In genomic region chr3:144556392-144556791, GRCh38 we compare ENCODE assay signal across 13 cellular contexts.
DNase-seq lines count a peak whose midpoint lies in the region; ATAC-seq and TF ChIP-seq lines count a peak whose summit lies in the region.
"Had no signal": no experiment of that assay in that cellular context is flagged by ENCODE, and none has a peak within 500 bp of the region (broad histone marks: within the 10 kb centered on the region; RNA-seq: fewer than 3 reads in every experiment).

No MANE protein-coding gene starts in this region.

- H3K27ac Mint-ChIP-seq in activated CD8-positive, alpha-beta memory T cell treated with anti-CD3 and anti-CD28 coated beads, Interleukin-2, amount 10 ng/mL, durations not matched to agents 7 days and 5 days = no peak overlapping the region

- no peaks in the 10 kb centered on the region for H3K36me3 Mint-ChIP-seq in activated CD8-positive, alpha-beta memory T cell treated with anti-CD3 and anti-CD28 coated beads, Interleukin-2, amount 10 ng/mL, durations not matched to agents 7 days and 5 days

- intact Hi-C loops in posterior vena cava (cut with DNase I) = no loop called here

- DNase-seq in AG09309 (ENCODE audit: low read depth) (peak; percentile 35), NOMO-1 treated with dmso at 0.1 percent for 144 hours (lab: John Stamatoyannopoulos, UW; ENCODE audit: unreplicated experiment) (peak; percentile 65), NCI-H187 (lab: John Stamatoyannopoulos, UW) (no peak), NCI-H1417 (lab: John Stamatoyannopoulos, UW) (no peak), posterior vena cava (ENCODE audit: low spot score) (no peak)
- DNase-seq in activated CD8-positive, alpha-beta memory T cell treated with anti-CD3 and anti-CD28 coated beads, Interleukin-2, amount 10 ng/mL, durations not matched to agents 7 days and 5 days = no peak
- DNase-seq: activated T-cell treated with anti-CD3 and anti-CD28 coated beads, Interleukin-2, amount 50 U/mL, for 48 hours; NCI-H1048; SK-N-SH; stimulated activated CD8-positive, alpha-beta memory T cell treated with anti-CD3 and anti-CD28 coated beads, Interleukin-4, amount 100 ng/mL, for 48 hours had no signal

- CTCF ChIA-PET in activated CD8-positive, alpha-beta memory T cell treated with anti-CD3 and anti-CD28 coated beads, Interleukin-2, amount 10 ng/mL, durations not matched to agents 7 days and 5 days (lab: Charles Lee) = no interaction called here

- no peak overlapping the region for H3K4me3 Mint-ChIP-seq in activated CD8-positive, alpha-beta memory T cell treated with anti-CD3 and anti-CD28 coated beads, Interleukin-2, amount 10 ng/mL, durations not matched to agents 7 days and 5 days

- no peak overlapping the region for H3K4me3 ChIP-seq in AG09309 (ENCODE audit: control insufficient read depth, low read depth, low read length)
- H3K4me3 ChIP-seq: A549 had no signal

- H3K9me3 Mint-ChIP-seq in activated CD8-positive, alpha-beta memory T cell treated with anti-CD3 and anti-CD28 coated beads, Interleukin-2, amount 10 ng/mL, durations not matched to agents 7 days and 5 days (ENCODE audit: low read depth) = peaks cover 2% of the 10 kb centered on the region

- H3K27me3 Mint-ChIP-seq in activated CD8-positive, alpha-beta memory T cell treated with anti-CD3 and anti-CD28 coated beads, Interleukin-2, amount 10 ng/mL, durations not matched to agents 7 days and 5 days = no peaks in the 10 kb centered on the region

- TF ChIP-seq CTCF in AG09309 (IDR thresholded peaks at IDR 0.05; ENCODE audit: control insufficient read depth, insufficient read depth, low read depth, low read length, missing control alignments) = no peak

- no peaks in the 10 kb centered on the region for H3K4me1 Mint-ChIP-seq in activated CD8-positive, alpha-beta memory T cell treated with anti-CD3 and anti-CD28 coated beads, Interleukin-2, amount 10 ng/mL, durations not matched to agents 7 days and 5 days

- peak; percentile 37 for ATAC-seq in GM19468 (IDR thresholded peaks at IDR 0.05; ENCODE audit: extremely low read depth, unreplicated experiment)
- ATAC-seq in HG03066 (IDR thresholded peaks at IDR 0.05; ENCODE audit: low read depth, unreplicated experiment) = peak; percentile 87
- ATAC-seq in activated CD8-positive, alpha-beta memory T cell treated with anti-CD3 and anti-CD28 coated beads, Interleukin-2, amount 10 ng/mL, durations not matched to agents 7 days and 5 days = no peak
- ATAC-seq: A549 had no signal

Comparison
In these comparisons a context has a peak if more than half of its experiments do, and no peak if none do; other contexts are left out.
1. DNase-seq: peak in AG09309 (single experiment) and NOMO-1 treated with dmso at 0.1 percent for 144 hours (single experiment); none in NCI-H187 (0 of 2), activated CD8-positive, alpha-beta memory T cell treated with anti-CD3 and anti-CD28 coated beads, Interleukin-2, amount 10 ng/mL, durations not matched to agents 7 days and 5 days (single experiment), NCI-H1417 (0 of 3) and posterior vena cava (single experiment).